ENCODE assay signal across 12 cellular contexts in the genomic region with DNA sequence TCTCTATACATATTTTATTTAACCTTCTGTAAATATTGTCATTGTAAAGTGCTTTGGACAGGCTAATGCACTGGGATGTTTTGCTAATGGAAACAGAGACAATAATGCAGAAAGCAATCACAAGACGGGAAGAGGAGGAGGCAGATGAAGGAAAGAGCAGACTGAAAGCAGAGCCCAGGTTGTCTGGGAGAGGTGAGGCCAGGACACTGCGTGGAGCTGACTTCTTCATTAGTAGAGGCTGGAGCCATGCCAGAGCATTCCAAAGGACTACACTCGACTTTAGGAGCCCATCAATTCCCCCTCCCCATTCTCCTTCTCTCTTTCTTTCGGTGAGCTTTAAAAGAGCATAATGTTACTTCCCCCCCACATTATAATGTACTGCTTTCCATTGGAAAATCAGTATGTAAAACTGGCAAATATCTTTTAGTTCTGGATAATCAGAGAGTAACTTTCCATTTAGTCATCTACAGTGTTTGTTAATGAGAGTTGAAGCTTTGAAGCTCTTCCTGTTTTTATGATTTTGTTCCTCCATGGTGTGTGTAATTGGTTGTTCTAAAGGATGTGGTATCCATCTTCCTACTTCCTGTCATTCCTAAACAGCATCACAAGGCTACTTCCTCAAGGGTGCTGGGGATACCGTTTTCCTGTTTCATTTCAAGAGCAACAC.
A peak's percentile ranks its signal among the peaks of the same experiment; 100 is the strongest.
DNase-seq lines count a peak whose midpoint lies in the region; ATAC-seq and TF ChIP-seq lines count a peak whose summit lies in the region.
"Had no signal": no experiment of that assay in that cellular context is flagged by ENCODE, and none has a peak within 500 bp of the region (broad histone marks: within the 10 kb centered on the region; RNA-seq: fewer than 3 reads in every experiment).

No MANE protein-coding gene starts in this region.

- H3K4me1 ChIP-seq in BLaER1 treated with 17β-estradiol and CSF1 and Interleukin-3, amounts not matched to agents 10 nM and 100 nM = peaks cover 0 to 14% (median 5%) of the 10 kb centered on the region in 10 experiments; a peak in 8 of 20 replicates
- H3K4me1 ChIP-seq in Karpas-422 (ENCODE audit: low read length) = no peaks in the 10 kb centered on the region; the same call in 1 of the 2 replicates
- peaks cover 7% of the 10 kb centered on the region for H3K4me1 ChIP-seq in neural progenitor cell

- no peak for TF ChIP-seq CTCF in dorsolateral prefrontal cortex (IDR thresholded peaks at IDR 0.05 in 54 of 56, conservative IDR thresholded peaks at IDR 0.05 in 2 of 56; ENCODE audit: low read depth in 1 of 56, partially characterized antibody in 56 of 56)
- TF ChIP-seq CTCF in neural progenitor cell (IDR thresholded peaks at IDR 0.05) = no peak
- no peak for TF ChIP-seq CTCF in GM13977 (IDR thresholded peaks at IDR 0.05; ENCODE audit: extremely low read depth, insufficient read depth, missing control alignments)

- in situ Hi-C loops in GM13977 (cut with MboI; ENCODE audit: low pct_unique_long_range_greater_than_20kb, low sequenced_read_pairs, unreplicated experiment) = no loop called here

- H3K79me2 ChIP-seq in Karpas-422 (ENCODE audit: low read length) (no peaks in the 10 kb centered on the region), neural progenitor cell (ENCODE audit: low read depth) (no peaks in the 10 kb centered on the region)

- H3K27ac Mint-ChIP-seq in neural progenitor cell (no peak overlapping the region), T-helper 17 cell (no peak overlapping the region)
- H3K27ac Mint-ChIP-seq: activated naive CD8-positive, alpha-beta T cell treated with anti-CD3 and anti-CD28 coated beads, Interleukin-2, amount 50 U/mL, for 24 hours; naive thymus-derived CD4-positive, alpha-beta T cell; T-helper 1 cell treated with Interleukin-12 subunit alpha and Interleukin-12 subunit beta and Interleukin-4 antibody, amounts not matched to agents 30 μg/mL and 1 μg/mL, for 36 hours had no signal

- H3K9me3 ChIP-seq in BLaER1 treated with 17β-estradiol and CSF1 and Interleukin-3, amounts not matched to agents 10 nM and 100 nM (replicated peaks in 1 of 11) = peaks cover 0 to 15% (median 0%) of the 10 kb centered on the region in 11 experiments; a peak in 3 of 22 replicates
- H3K9me3 ChIP-seq in Karpas-422 (ENCODE audit: low read length) = no peaks in the 10 kb centered on the region
- H3K9me3 ChIP-seq in neural progenitor cell (ENCODE audit: low read depth) = no peaks in the 10 kb centered on the region
- H3K9me3 ChIP-seq in T-helper 17 cell (ENCODE audit: control insufficient read depth, low read length, poor library complexity, severe bottlenecking) = no peaks in the 10 kb centered on the region

- H3K4me1 Mint-ChIP-seq in neural progenitor cell = peaks cover 20% of the 10 kb centered on the region
- no peaks in the 10 kb centered on the region for H3K4me1 Mint-ChIP-seq in T-helper 17 cell
- H3K4me1 Mint-ChIP-seq: activated naive CD8-positive, alpha-beta T cell treated with anti-CD3 and anti-CD28 coated beads, Interleukin-2, amount 50 U/mL, for 24 hours; naive thymus-derived CD4-positive, alpha-beta T cell had no signal

- no peak overlapping the region for H3K9ac ChIP-seq in BLaER1 treated with 17β-estradiol and CSF1 and Interleukin-3, amounts not matched to agents 10 nM and 100 nM
- H3K9ac ChIP-seq in Karpas-422 (ENCODE audit: low read length) (no peak overlapping the region), neural progenitor cell (no peak overlapping the region)

- ATAC-seq in HG03432 (IDR thresholded peaks at IDR 0.05; ENCODE audit: unreplicated experiment) (no peak), T-helper 17 cell (no peak)
- ATAC-seq: activated naive CD8-positive, alpha-beta T cell treated with anti-CD3 and anti-CD28 coated beads, Interleukin-2, amount 50 U/mL, for 24 hours; naive thymus-derived CD4-positive, alpha-beta T cell had no signal

- peaks cover 11% of the 10 kb centered on the region for H3K9me3 Mint-ChIP-seq in neural progenitor cell

- H2AFZ ChIP-seq in Karpas-422 (ENCODE audit: low read length) (0 out of 2 replicates have a peak overlapping the region, but pooled peaks have one; percentile 21), neural progenitor cell (replicated peaks) (peak overlapping the region; percentile 77)

- DNase-seq in Karpas-422 (no peak), dorsolateral prefrontal cortex (no peak), neural progenitor cell (ENCODE audit: low spot score) (no peak), T-helper 17 cell (no peak), NAMALWA (ENCODE audit: low spot score) (no peak), GM13977 (ENCODE audit: low spot score) (no peak)
- DNase-seq: activated CD8-positive, alpha-beta memory T cell treated with anti-CD3 and anti-CD28 coated beads for 24 hours; activated naive CD8-positive, alpha-beta T cell treated with anti-CD3 and anti-CD28 coated beads, Interleukin-2, amount 50 U/mL, for 24 hours; naive thymus-derived CD4-positive, alpha-beta T cell had no signal

- no peaks in the 10 kb centered on the region for H3F3A ChIP-seq in neural progenitor cell (ENCODE audit: low read depth)

- H3K36me3 ChIP-seq in BLaER1 treated with 17β-estradiol and CSF1 and Interleukin-3, amounts not matched to agents 10 nM and 100 nM = no peaks in the 10 kb centered on the region
- H3K36me3 ChIP-seq in Karpas-422 (ENCODE audit: insufficient read depth, low read length) (no peaks in the 10 kb centered on the region), neural progenitor cell (no peaks in the 10 kb centered on the region)

- H3K27me3 ChIP-seq in BLaER1 treated with 17β-estradiol and CSF1 and Interleukin-3, amounts not matched to agents 10 nM and 100 nM = no peaks in the 10 kb centered on the region
- H3K27me3 ChIP-seq in Karpas-422 (ENCODE audit: low read length) (no peaks in the 10 kb centered on the region), dorsolateral prefrontal cortex (no peaks in the 10 kb centered on the region), neural progenitor cell (no peaks in the 10 kb centered on the region)

- H3K27me3 Mint-ChIP-seq in neural progenitor cell (ENCODE audit: insufficient read depth, low read depth) (peaks cover 4% of the 10 kb centered on the region), T-helper 17 cell (no peaks in the 10 kb centered on the region)
- H3K27me3 Mint-ChIP-seq: activated naive CD8-positive, alpha-beta T cell treated with anti-CD3 and anti-CD28 coated beads, Interleukin-2, amount 50 U/mL, for 24 hours; naive thymus-derived CD4-positive, alpha-beta T cell had no signal

- intact Hi-C loops in dorsolateral prefrontal cortex (cut with DNase I) = no loop called here

- H3K27ac ChIP-seq in BLaER1 treated with 17β-estradiol and CSF1 and Interleukin-3, amounts not matched to agents 10 nM and 100 nM = peak overlapping the region in 2 of 11 experiments; percentile 23 to 30; a peak in 1 of 22 replicates
- H3K27ac ChIP-seq in Karpas-422 (ENCODE audit: low read length) = no peak overlapping the region
- H3K27ac ChIP-seq in dorsolateral prefrontal cortex = peak overlapping the region in 56 of 59 donors; percentile 3 to 92 (median 83)
- no peak overlapping the region for H3K27ac ChIP-seq in neural progenitor cell

- no peaks in the 10 kb centered on the region for H3K9me2 ChIP-seq in Karpas-422 (replicated peaks; ENCODE audit: insufficient read depth, low read length)

- H3K4me3 Mint-ChIP-seq in neural progenitor cell (no peak overlapping the region), T-helper 17 cell (no peak overlapping the region)
- H3K4me3 Mint-ChIP-seq: activated naive CD8-positive, alpha-beta T cell treated with anti-CD3 and anti-CD28 coated beads, Interleukin-2, amount 50 U/mL, for 24 hours; naive thymus-derived CD4-positive, alpha-beta T cell; T-helper 1 cell treated with Interleukin-12 subunit alpha and Interleukin-12 subunit beta and Interleukin-4 antibody, amounts not matched to agents 30 μg/mL and 1 μg/mL, for 36 hours had no signal

- H3K4me3 ChIP-seq in BLaER1 treated with 17β-estradiol and CSF1 and Interleukin-3, amounts not matched to agents 10 nM and 100 nM = no peak overlapping the region; a peak in 1 of 20 replicates
- H3K4me3 ChIP-seq in Karpas-422 (ENCODE audit: low read length) (no peak overlapping the region), dorsolateral prefrontal cortex (peak overlapping the region in 54 of 59 donors; percentile 7 to 59 (median 36)), neural progenitor cell (no peak overlapping the region)

- no peaks in the 10 kb centered on the region for H4K20me1 ChIP-seq in BLaER1 treated with 17β-estradiol and CSF1 and Interleukin-3, amounts not matched to agents 10 nM and 100 nM
- H4K20me1 ChIP-seq in Karpas-422 (ENCODE audit: insufficient read depth, low read depth, low read length) (no peaks in the 10 kb centered on the region), neural progenitor cell (ENCODE audit: low read depth) (no peaks in the 10 kb centered on the region)

- peak overlapping the region in 7 of 11 experiments; percentile 4 to 45 (median 36); a peak in 10 of 22 replicates for H3K4me2 ChIP-seq in BLaER1 treated with 17β-estradiol and CSF1 and Interleukin-3, amounts not matched to agents 10 nM and 100 nM
- H3K4me2 ChIP-seq in Karpas-422 (ENCODE audit: low read depth, low read length, poor library complexity, severe bottlenecking) = no peak overlapping the region
- peak overlapping the region; percentile 42 for H3K4me2 ChIP-seq in neural progenitor cell

- H3K36me3 Mint-ChIP-seq in neural progenitor cell (peaks cover 6% of the 10 kb centered on the region), T-helper 17 cell (ENCODE audit: low read depth) (no peaks in the 10 kb centered on the region)
- H3K36me3 Mint-ChIP-seq: naive thymus-derived CD4-positive, alpha-beta T cell had no signal

Comparison
In these comparisons a context has a peak if more than half of its experiments do, and no peak if none do; other contexts are left out.
1. H3K27ac ChIP-seq: peak in dorsolateral prefrontal cortex (56 of 59); none in Karpas-422 (single experiment) and neural progenitor cell (single experiment).
2. H3K4me3 ChIP-seq: peak in dorsolateral prefrontal cortex (54 of 59); none in BLaER1 treated with 17β-estradiol and CSF1 and Interleukin-3, amounts not matched to agents 10 nM and 100 nM (0 of 10), Karpas-422 (single experiment) and neural progenitor cell (single experiment).